Comparison of ENCODE assay signal across 8 cellular contexts in genomic region chr22:37817705-37818311, GRCh38. TPM values are rescaled to one million over a fixed set of nuclear protein-coding genes. Genes with fewer than 3 reads are reported as not detected.
DNase-seq lines count a peak whose midpoint lies in the region; ATAC-seq, FAIRE-seq and TF ChIP-seq lines count a peak whose summit lies in the region.

No MANE protein-coding gene starts in this region.

- H3K27me3 ChIP-seq in BE2C (no peaks in the 10 kb centered on the region), HCT116 (ENCODE audit: insufficient read depth, low read length) (no peaks in the 10 kb centered on the region), colonic mucosa (peaks cover 7% of the 10 kb centered on the region), HepG2 (ENCODE audit: control insufficient read depth in 1 of 2, insufficient read depth in 2 of 2, low read length in 2 of 2) (no peaks in the 10 kb centered on the region)

- TF ChIP-seq POLR2A in HCT116 (IDR thresholded peaks at IDR 0.05; ENCODE audit: borderline replicate concordance, extremely low read depth, insufficient read depth, insufficient read length) (no peak), HepG2 (IDR thresholded peaks at IDR 0.05; ENCODE audit: insufficient read depth in 1 of 2, low read depth in 2 of 2, low read length in 2 of 2) (peak in 1 of 2 experiments; percentile 63; a peak in 1 of 4 replicates)

- H3K4me1 ChIP-seq in BE2C (no peaks in the 10 kb centered on the region), HCT116 (ENCODE audit: control insufficient read depth in 1 of 2, insufficient read depth in 2 of 2, low read length in 2 of 2) (peaks cover 4 to 9% of the 10 kb centered on the region in 2 experiments; a peak in 3 of 4 replicates), colonic mucosa (peaks cover 16% of the 10 kb centered on the region), HepG2 (ENCODE audit: insufficient read depth, low read length) (peaks cover 50% of the 10 kb centered on the region)

- intact Hi-C loops in HCT116 (cut with micrococcal nuclease): loop anchor here (1.0 kb wide), 2 partner anchors 45 to 147 kb away; no protein-coding TSS in a partner anchor
- intact Hi-C loops in colonic mucosa (cut with DNase I): loop anchor here (2.0 kb wide), 2 partner anchors 45 to 149 kb away; no protein-coding TSS in a partner anchor
- intact Hi-C loops in HepG2 (cut with micrococcal nuclease; ENCODE audit: unreplicated experiment): loop anchor here (1.0 kb wide), 2 partner anchors 45 to 147 kb away; no protein-coding TSS in a partner anchor

- H3K9ac ChIP-seq in HCT116 (ENCODE audit: low read length) (no peak overlapping the region), colonic mucosa (ENCODE audit: low read depth in 2 of 2, low read length in 2 of 2) (peak overlapping the region in 1 of 2 donors; percentile 68), HepG2 (ENCODE audit: insufficient read depth, low read depth, low read length) (peak overlapping the region; percentile 61)

- TF ChIP-seq CTCF in BE2C (IDR thresholded peaks at IDR 0.05; ENCODE audit: low read depth, low read length) (peak; percentile 93), HCT116 (IDR thresholded peaks at IDR 0.05 in 2 of 3, conservative IDR thresholded peaks at IDR 0.05 in 1 of 3; ENCODE audit: borderline replicate concordance in 1 of 3, insufficient read depth in 1 of 3, low read depth in 2 of 3, low read length in 2 of 3) (peak; percentile 84 to 93 (median 87)), colonic mucosa (IDR thresholded peaks at IDR 0.05) (peak; percentile 95), HepG2 (CRISPR knock-in tag; IDR thresholded peaks at IDR 0.05) (peak; percentile 100)

- POLR2A ChIA-PET in HCT116 (lab: Charles Lee) (interaction anchor here (0.6 to 3.4 kb wide), 3 partner anchors 9 to 210 kb away, joined by 3 to 19 read pairs (median 3); partner anchors contain the start of genes ANKRD54 and GCAT), HepG2 (lab: Yijun Ruan, JAX) (interaction anchor here (0.8 to 5.5 kb wide), 19 partner anchors 9 to 210 kb away, joined by 3 to 67 read pairs (median 5); partner anchors contain the start of genes ANKRD54, C22orf23, GCAT and MICALL1)

- 2% methylated on average over 9 of the region's 27 CpGs for WGBS in HepG2 (ENCODE audit: low lambda C conversion rate)

- H3K4me2 ChIP-seq in HCT116 (ENCODE audit: low read length) (peak overlapping the region; percentile 47), HepG2 (ENCODE audit: low read depth, low read length) (peak overlapping the region; percentile 68)

- H2AFZ ChIP-seq in HCT116 (ENCODE audit: low read depth, low read length, poor library complexity, severe bottlenecking): no peak overlapping the region
- H2AFZ ChIP-seq in HepG2 (ENCODE audit: low read length): no peak overlapping the region

- peak overlapping the region; percentile 53 for H3K4me3 ChIP-seq in BE2C (ENCODE audit: low read depth, low read length)
- no peak overlapping the region for H3K4me3 ChIP-seq in HCT116 (replicated peaks in 1 of 2; ENCODE audit: low read depth in 1 of 2, low read length in 2 of 2)
- peak overlapping the region; percentile 38 for H3K4me3 ChIP-seq in colonic mucosa
- H3K4me3 ChIP-seq in HepG2 (replicated peaks in 1 of 3; ENCODE audit: insufficient read depth in 1 of 3, low read depth in 2 of 3, low read length in 3 of 3): peak overlapping the region; percentile 29 to 63 (median 35); a peak in 4 of 6 replicates

- BruUV-seq in HCT116 (replicated peaks; lab: Mats Ljungman, UMichigan) (no TSS peak), HepG2 (replicated peaks; lab: Mats Ljungman, UMichigan) (no TSS peak)

- RAD21 ChIA-PET in HCT116 (lab: Charles Lee; ENCODE audit: low non-redundant PET in 1 of 2, low total read pairs in 2 of 2, uncharacterized antibody in 2 of 2, unreplicated experiment in 2 of 2): interaction anchor here in 1 of 2 experiments (0.7 to 1.3 kb wide), 3 partner anchors 45 to 147 kb away, joined by 3 to 5 read pairs (median 4); no protein-coding TSS in a partner anchor

- peak in 1 of 2 experiments; percentile 23; a peak in 1 of 4 replicates for TF ChIP-seq EP300 in HepG2 (IDR thresholded peaks at IDR 0.05; ENCODE audit: low read depth in 2 of 2, low read length in 2 of 2)
- TF ChIP-seq EP300 in HepG2 (CRISPR knock-in tag; IDR thresholded peaks at IDR 0.05; ENCODE audit: borderline replicate concordance): peak; percentile 46; the same call in 1 of the 2 replicates

- no peaks in the 10 kb centered on the region for H3K79me2 ChIP-seq in HCT116 (ENCODE audit: insufficient read depth, low read length)
- H3K79me2 ChIP-seq in HepG2 (ENCODE audit: insufficient read depth, low read length): no peaks in the 10 kb centered on the region

- CTCF ChIA-PET in HCT116 (lab: Charles Lee): interaction anchor here (0.5 to 4.8 kb wide), 13 partner anchors 10 to 276 kb away, joined by 3 to 33 read pairs (median 3); partner anchors contain the start of genes ANKRD54 and GCAT
- CTCF ChIA-PET in HepG2 (lab: Yijun Ruan, JAX; ENCODE audit: low intra/inter-chr PET ratio, low total read pairs): interaction anchor here (1.3 to 2.6 kb wide), 4 partner anchors 45 to 147 kb away, joined by 4 to 28 read pairs (median 14); no protein-coding TSS in a partner anchor

- DNase-seq in BE2C: peak; percentile 90
- DNase-seq in HCT116 (ENCODE audit: low read depth, low spot score): no peak
- DNase-seq in NCI-H460 (ENCODE audit: extremely low read depth, low read depth): peak; percentile 27
- DNase-seq in activated CD4-positive, alpha-beta T cell treated with anti-CD3 and anti-CD28 coated beads for 48 hours: peak; percentile 89
- DNase-seq in colonic mucosa: peak; percentile 89
- DNase-seq in HepG2 (ENCODE audit: low spot score): peak; percentile 86
- DNase-seq in stimulated activated CD4-positive, alpha-beta T cell treated with anti-CD3 and anti-CD28 coated beads, Interleukin-1b, Interleukin-23, amount 100 ng/mL, for 48 hours: peak; percentile 75

- no peaks in the 10 kb centered on the region for H3K9me2 ChIP-seq in HCT116 (ENCODE audit: insufficient read depth)

- TF ChIP-seq RAD21 in HCT116 (IDR thresholded peaks at IDR 0.05; ENCODE audit: low read depth): peak; percentile 93
- peak; percentile 98 for TF ChIP-seq RAD21 in HepG2 (CRISPR knock-in tag; IDR thresholded peaks at IDR 0.05)

- H4K20me1 ChIP-seq in HCT116 (ENCODE audit: insufficient read depth): no peaks in the 10 kb centered on the region
- H4K20me1 ChIP-seq in HepG2 (ENCODE audit: insufficient read depth, low read length): no peaks in the 10 kb centered on the region

- H3K9me3 ChIP-seq in BE2C: no peaks in the 10 kb centered on the region
- H3K9me3 ChIP-seq in HCT116 (ENCODE audit: control insufficient read depth in 1 of 2, insufficient read depth in 1 of 2, low read depth in 1 of 2, low read length in 2 of 2): no peaks in the 10 kb centered on the region
- no peaks in the 10 kb centered on the region for H3K9me3 ChIP-seq in colonic mucosa
- no peaks in the 10 kb centered on the region for H3K9me3 ChIP-seq in HepG2 (ENCODE audit: low read length)

- ATAC-seq in HCT116: peak; percentile 93
- ATAC-seq in HepG2: peak; percentile 70
- no peak for ATAC-seq in GM21825 (IDR thresholded peaks at IDR 0.05; ENCODE audit: unreplicated experiment)

- in situ Hi-C loops in HepG2 (cut with HindIII; ENCODE audit: extremely low pct_ligation_motif_present, low pct_unique_long_range_greater_than_20kb): loop anchor here (5.0 to 10.0 kb wide), 2 partner anchors 44 to 117 kb away; no protein-coding TSS in a partner anchor

- H3K27ac ChIP-seq in HCT116 (ENCODE audit: low read depth, low read length) (peak overlapping the region; percentile 27; the same call in 1 of the 2 replicates), colonic mucosa (no peak overlapping the region), HepG2 (ENCODE audit: extremely low read length, insufficient read depth, low read length) (peak overlapping the region; percentile 72)

- FAIRE-seq in HepG2 (lab: Jason Lieb, UNC): peak; percentile 85

- no peaks in the 10 kb centered on the region for H3K36me3 ChIP-seq in BE2C
- H3K36me3 ChIP-seq in HCT116 (ENCODE audit: control insufficient read depth in 1 of 2, insufficient read depth in 2 of 2, low read length in 2 of 2): peaks cover 5 to 15% of the 10 kb centered on the region in 2 experiments; a peak in 3 of 4 replicates
- H3K36me3 ChIP-seq in colonic mucosa: no peaks in the 10 kb centered on the region
- H3K36me3 ChIP-seq in HepG2 (replicated peaks in 1 of 2; ENCODE audit: control insufficient read depth in 1 of 2, insufficient read depth in 2 of 2, low read length in 2 of 2): peaks cover 8 to 18% of the 10 kb centered on the region in 2 experiments; a peak in 4 of 5 replicates

RNA-seq across cellular contexts. Expression of gene GALR3, which starts 5.4 kb away (rescaled TPM):
- not detected for polyA plus RNA-seq in BE2C (2012; ENCODE audit: insufficient read depth, insufficient read length, low read depth)
- total RNA-seq in HCT116 (2021; ENCODE audit: unreplicated experiment): 0.32 TPM
- polyA plus RNA-seq in HCT116 (2012): 0.12 TPM in 1 of 2 replicates, not detected in the other
- total RNA-seq in NCI-H460 (2014; rRNA removed; shearing (Covaris generic)): not detected in 2 replicates
- polyA plus RNA-seq in NCI-H460 (2014; cell fraction: nucleus; rRNA removed): not detected in 2 replicates
- total RNA-seq in colonic mucosa: under 1 TPM in 1 of 2 donors, not detected in 1; 0.74 TPM
- not detected in 2 replicates for total RNA-seq in HepG2 (2016; rRNA removed; fragmentation: Illumina TruSeq; extraction: Trizol)
- not detected in 2 replicates for total RNA-seq in HepG2 (2016; cell fraction: cytosol; rRNA removed; fragmentation: Illumina TruSeq; extraction: Trizol; ENCODE audit: low read depth)
- 0.15 TPM in 1 of 2 replicates, not detected in the other for total RNA-seq in HepG2 (2016; cell fraction: insoluble cytoplasmic fraction; rRNA removed; fragmentation: Illumina TruSeq; extraction: Trizol)
- total RNA-seq in HepG2 (2016; cell fraction: membrane; rRNA removed; fragmentation: Illumina TruSeq; extraction: Trizol): not detected in 2 replicates
- total RNA-seq in HepG2 (2016; cell fraction: nucleus; rRNA removed; fragmentation: Illumina TruSeq; extraction: Trizol): not detected in 2 replicates
- polyA plus RNA-seq in HepG2 (2011; rRNA removed): 0.05 and 0.13 TPM in 2 replicates
- polyA plus RNA-seq in HepG2 (2011; cell fraction: cytosol; rRNA removed): 0.06 and 0.12 TPM in 2 replicates
- 1.1 and 1.7 TPM in 2 replicates for polyA plus RNA-seq in HepG2 (2011; cell fraction: nucleus; rRNA removed)
- not detected in 2 replicates for polyA plus RNA-seq in HepG2 (2012)
- polyA plus RNA-seq in HepG2 (2016; cell fraction: cytosol; fragmentation: Illumina TruSeq; extraction: Trizol; ENCODE audit: low read depth): 0.11 TPM in 1 of 2 replicates, not detected in the other
- not detected in 2 replicates for polyA plus RNA-seq in HepG2 (2016; cell fraction: insoluble cytoplasmic fraction; fragmentation: Illumina TruSeq; extraction: Trizol; ENCODE audit: low read depth)
- polyA plus RNA-seq in HepG2 (2016; cell fraction: membrane; fragmentation: Illumina TruSeq; extraction: Trizol; ENCODE audit: low read depth): not detected in 2 replicates
- not detected in 2 replicates for polyA plus RNA-seq in HepG2 (2016; cell fraction: nucleus; fragmentation: Illumina TruSeq; extraction: Trizol; ENCODE audit: insufficient read depth, low read depth)
- polyA minus RNA-seq in HepG2 (2011; rRNA and poly(A)+ RNA removed; ENCODE audit: low replicate concordance): 1.8 TPM in 1 of 2 replicates, not detected in the other
- not detected in 2 replicates for polyA minus RNA-seq in HepG2 (2011; cell fraction: cytosol; rRNA and poly(A)+ RNA removed)
- 0.77 TPM in 1 of 2 replicates, not detected in the other for polyA minus RNA-seq in HepG2 (2011; cell fraction: nucleus; rRNA and poly(A)+ RNA removed)

RNA-seq across cellular contexts. Expression of gene GCAT, which starts 10.1 kb away (rescaled TPM):
- polyA plus RNA-seq in BE2C (2012; ENCODE audit: insufficient read depth, insufficient read length, low read depth): 24.4 TPM
- total RNA-seq in HCT116 (2021; ENCODE audit: unreplicated experiment): 88.7 TPM
- polyA plus RNA-seq in HCT116 (2012): 92.9 and 111 TPM in 2 replicates
- 4.0 and 5.6 TPM in 2 replicates for total RNA-seq in NCI-H460 (2014; rRNA removed; shearing (Covaris generic))
- polyA plus RNA-seq in NCI-H460 (2014; cell fraction: nucleus; rRNA removed): 16.5 and 20.1 TPM in 2 replicates
- total RNA-seq in colonic mucosa: 10 to 100 TPM; 13.0 to 23.5 TPM
- total RNA-seq in HepG2 (2016; rRNA removed; fragmentation: Illumina TruSeq; extraction: Trizol): 50.3 and 56.8 TPM in 2 replicates
- 23.1 and 31.8 TPM in 2 replicates for total RNA-seq in HepG2 (2016; cell fraction: cytosol; rRNA removed; fragmentation: Illumina TruSeq; extraction: Trizol; ENCODE audit: low read depth)
- total RNA-seq in HepG2 (2016; cell fraction: insoluble cytoplasmic fraction; rRNA removed; fragmentation: Illumina TruSeq; extraction: Trizol): 52.6 and 58.0 TPM in 2 replicates
- 32.9 and 38.6 TPM in 2 replicates for total RNA-seq in HepG2 (2016; cell fraction: membrane; rRNA removed; fragmentation: Illumina TruSeq; extraction: Trizol)
- total RNA-seq in HepG2 (2016; cell fraction: nucleus; rRNA removed; fragmentation: Illumina TruSeq; extraction: Trizol): 22.7 and 25.7 TPM in 2 replicates
- polyA plus RNA-seq in HepG2 (2011; rRNA removed): 24.6 and 28.0 TPM in 2 replicates
- 15.8 and 37.3 TPM in 2 replicates for polyA plus RNA-seq in HepG2 (2011; cell fraction: cytosol; rRNA removed)
- polyA plus RNA-seq in HepG2 (2011; cell fraction: nucleus; rRNA removed): 35.2 and 54.6 TPM in 2 replicates
- polyA plus RNA-seq in HepG2 (2012): 10.3 and 20.4 TPM in 2 replicates
- polyA plus RNA-seq in HepG2 (2016; cell fraction: cytosol; fragmentation: Illumina TruSeq; extraction: Trizol; ENCODE audit: low read depth): 22.8 and 31.3 TPM in 2 replicates
- 55.4 and 57.3 TPM in 2 replicates for polyA plus RNA-seq in HepG2 (2016; cell fraction: insoluble cytoplasmic fraction; fragmentation: Illumina TruSeq; extraction: Trizol; ENCODE audit: low read depth)
- 28.0 and 32.8 TPM in 2 replicates for polyA plus RNA-seq in HepG2 (2016; cell fraction: membrane; fragmentation: Illumina TruSeq; extraction: Trizol; ENCODE audit: low read depth)
- polyA plus RNA-seq in HepG2 (2016; cell fraction: nucleus; fragmentation: Illumina TruSeq; extraction: Trizol; ENCODE audit: insufficient read depth, low read depth): 37.4 and 40.9 TPM in 2 replicates
- polyA minus RNA-seq in HepG2 (2011; rRNA and poly(A)+ RNA removed; ENCODE audit: low replicate concordance): 8.3 and 44.9 TPM in 2 replicates
- polyA minus RNA-seq in HepG2 (2011; cell fraction: cytosol; rRNA and poly(A)+ RNA removed): 21.9 and 27.6 TPM in 2 replicates
- 18.2 TPM in 2 replicates for polyA minus RNA-seq in HepG2 (2011; cell fraction: nucleus; rRNA and poly(A)+ RNA removed)

RNA-seq across cellular contexts. Expression of gene ANKRD54, which starts 26.3 kb away (rescaled TPM):
- 95.5 TPM for polyA plus RNA-seq in BE2C (2012; ENCODE audit: insufficient read depth, insufficient read length, low read depth)
- total RNA-seq in HCT116 (2021; ENCODE audit: unreplicated experiment) (29.8 TPM), colonic mucosa (10 to 100 TPM; 27.1 to 34.2 TPM), HepG2 (2016; rRNA removed; fragmentation: Illumina TruSeq; extraction: Trizol) (31.9 and 33.6 TPM in 2 replicates)
- polyA plus RNA-seq in HCT116 (2012): 25.5 and 27.9 TPM in 2 replicates
- 8.1 and 8.4 TPM in 2 replicates for total RNA-seq in NCI-H460 (2014; rRNA removed; shearing (Covaris generic))
- polyA plus RNA-seq in NCI-H460 (2014; cell fraction: nucleus; rRNA removed): 22.0 and 57.2 TPM in 2 replicates
- 14.6 and 15.2 TPM in 2 replicates for total RNA-seq in HepG2 (2016; cell fraction: cytosol; rRNA removed; fragmentation: Illumina TruSeq; extraction: Trizol; ENCODE audit: low read depth)
- total RNA-seq in HepG2 (2016; cell fraction: insoluble cytoplasmic fraction; rRNA removed; fragmentation: Illumina TruSeq; extraction: Trizol): 27.3 and 32.7 TPM in 2 replicates
- 29.4 and 34.6 TPM in 2 replicates for total RNA-seq in HepG2 (2016; cell fraction: membrane; rRNA removed; fragmentation: Illumina TruSeq; extraction: Trizol)
- 20.7 and 24.5 TPM in 2 replicates for total RNA-seq in HepG2 (2016; cell fraction: nucleus; rRNA removed; fragmentation: Illumina TruSeq; extraction: Trizol)
- 28.5 and 33.1 TPM in 2 replicates for polyA plus RNA-seq in HepG2 (2011; rRNA removed)
- polyA plus RNA-seq in HepG2 (2011; cell fraction: cytosol; rRNA removed): 17.8 and 30.6 TPM in 2 replicates
- polyA plus RNA-seq in HepG2 (2011; cell fraction: nucleus; rRNA removed): 64.2 and 84.7 TPM in 2 replicates
- polyA plus RNA-seq in HepG2 (2012): 14.5 and 14.8 TPM in 2 replicates
- 12.7 and 16.5 TPM in 2 replicates for polyA plus RNA-seq in HepG2 (2016; cell fraction: cytosol; fragmentation: Illumina TruSeq; extraction: Trizol; ENCODE audit: low read depth)
- polyA plus RNA-seq in HepG2 (2016; cell fraction: insoluble cytoplasmic fraction; fragmentation: Illumina TruSeq; extraction: Trizol; ENCODE audit: low read depth): 32.6 and 37.8 TPM in 2 replicates
- 25.4 and 26.8 TPM in 2 replicates for polyA plus RNA-seq in HepG2 (2016; cell fraction: membrane; fragmentation: Illumina TruSeq; extraction: Trizol; ENCODE audit: low read depth)
- 46.2 and 51.6 TPM in 2 replicates for polyA plus RNA-seq in HepG2 (2016; cell fraction: nucleus; fragmentation: Illumina TruSeq; extraction: Trizol; ENCODE audit: insufficient read depth, low read depth)
- polyA minus RNA-seq in HepG2 (2011; rRNA and poly(A)+ RNA removed; ENCODE audit: low replicate concordance): 44.8 and 54.2 TPM in 2 replicates
- 12.0 and 15.7 TPM in 2 replicates for polyA minus RNA-seq in HepG2 (2011; cell fraction: cytosol; rRNA and poly(A)+ RNA removed)
- polyA minus RNA-seq in HepG2 (2011; cell fraction: nucleus; rRNA and poly(A)+ RNA removed): 13.5 and 14.0 TPM in 2 replicates

RNA-seq across cellular contexts. Expression of gene EIF3L, which starts 31.4 kb away (rescaled TPM):
- 332 TPM for polyA plus RNA-seq in BE2C (2012; ENCODE audit: insufficient read depth, insufficient read length, low read depth)
- total RNA-seq in HCT116 (2021; ENCODE audit: unreplicated experiment) (687 TPM), colonic mucosa (100 to 1,000 TPM; 358 to 451 TPM), HepG2 (2016; rRNA removed; fragmentation: Illumina TruSeq; extraction: Trizol) (514 and 695 TPM in 2 replicates)
- polyA plus RNA-seq in HCT116 (2012): 1,071 and 1,188 TPM in 2 replicates
- 270 and 290 TPM in 2 replicates for total RNA-seq in NCI-H460 (2014; rRNA removed; shearing (Covaris generic))
- polyA plus RNA-seq in NCI-H460 (2014; cell fraction: nucleus; rRNA removed): 113 and 172 TPM in 2 replicates
- 243 and 303 TPM in 2 replicates for total RNA-seq in HepG2 (2016; cell fraction: cytosol; rRNA removed; fragmentation: Illumina TruSeq; extraction: Trizol; ENCODE audit: low read depth)
- 490 and 695 TPM in 2 replicates for total RNA-seq in HepG2 (2016; cell fraction: insoluble cytoplasmic fraction; rRNA removed; fragmentation: Illumina TruSeq; extraction: Trizol)
- 762 and 870 TPM in 2 replicates for total RNA-seq in HepG2 (2016; cell fraction: membrane; rRNA removed; fragmentation: Illumina TruSeq; extraction: Trizol)
- 260 and 289 TPM in 2 replicates for total RNA-seq in HepG2 (2016; cell fraction: nucleus; rRNA removed; fragmentation: Illumina TruSeq; extraction: Trizol)
- 731 and 793 TPM in 2 replicates for polyA plus RNA-seq in HepG2 (2011; rRNA removed)
- polyA plus RNA-seq in HepG2 (2011; cell fraction: cytosol; rRNA removed): 709 and 837 TPM in 2 replicates
- 198 TPM in 2 replicates for polyA plus RNA-seq in HepG2 (2011; cell fraction: nucleus; rRNA removed)
- polyA plus RNA-seq in HepG2 (2012): 793 and 993 TPM in 2 replicates
- polyA plus RNA-seq in HepG2 (2016; cell fraction: cytosol; fragmentation: Illumina TruSeq; extraction: Trizol; ENCODE audit: low read depth): 256 and 328 TPM in 2 replicates
- 558 and 645 TPM in 2 replicates for polyA plus RNA-seq in HepG2 (2016; cell fraction: insoluble cytoplasmic fraction; fragmentation: Illumina TruSeq; extraction: Trizol; ENCODE audit: low read depth)
- 640 and 832 TPM in 2 replicates for polyA plus RNA-seq in HepG2 (2016; cell fraction: membrane; fragmentation: Illumina TruSeq; extraction: Trizol; ENCODE audit: low read depth)
- polyA plus RNA-seq in HepG2 (2016; cell fraction: nucleus; fragmentation: Illumina TruSeq; extraction: Trizol; ENCODE audit: insufficient read depth, low read depth): 328 and 345 TPM in 2 replicates
- 689 and 781 TPM in 2 replicates for polyA minus RNA-seq in HepG2 (2011; rRNA and poly(A)+ RNA removed; ENCODE audit: low replicate concordance)
- 221 and 268 TPM in 2 replicates for polyA minus RNA-seq in HepG2 (2011; cell fraction: cytosol; rRNA and poly(A)+ RNA removed)
- 133 and 175 TPM in 2 replicates for polyA minus RNA-seq in HepG2 (2011; cell fraction: nucleus; rRNA and poly(A)+ RNA removed)

Comparison
In these comparisons a context has a peak if more than half of its experiments do, and no peak if none do; other contexts are left out.
1. H3K4me3 ChIP-seq: peak in BE2C (single experiment), colonic mucosa (single experiment) and HepG2 (3 of 3); none in HCT116 (0 of 2).
2. Peak in every context shown above with its lines, with median percentiles within 50 percentile points of each other: CTCF ChIP-seq.